ENCODE assay signal across 8 cellular contexts in the genomic region with DNA sequence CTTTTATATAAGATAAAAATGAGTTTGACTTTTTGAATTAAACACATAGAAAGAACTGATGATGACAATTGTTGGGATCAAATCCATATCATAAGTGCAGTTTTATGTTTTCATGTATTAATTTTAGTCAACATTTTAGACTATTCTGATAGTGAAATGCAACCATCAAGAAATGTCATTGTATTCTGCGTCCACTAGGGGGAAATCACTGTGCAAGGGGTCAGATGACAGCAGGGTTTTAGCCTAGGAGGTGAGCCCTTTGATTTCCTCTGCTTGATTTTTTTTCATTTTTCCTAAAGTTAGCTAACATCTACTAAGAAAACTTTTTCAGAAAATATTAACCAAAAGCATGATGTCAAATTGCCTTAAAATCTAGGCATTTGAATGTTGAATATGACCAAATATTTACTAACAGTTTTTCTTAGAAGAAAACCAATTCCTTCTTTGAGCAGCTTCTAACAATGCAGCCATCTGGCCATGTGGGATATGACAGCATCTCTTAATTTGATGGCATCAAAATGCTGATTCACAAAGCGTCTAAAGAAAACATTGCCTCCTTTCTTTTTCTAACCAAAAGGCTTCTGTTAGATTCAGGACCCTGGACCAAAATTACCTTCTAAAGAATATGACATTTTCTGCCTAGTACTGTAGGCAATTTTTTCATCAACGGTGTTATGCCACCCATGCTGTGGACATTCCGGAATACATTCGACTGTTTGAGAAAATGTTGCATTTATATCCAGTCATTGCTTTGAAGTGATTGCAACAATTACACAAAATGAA.
DNase-seq lines count a peak whose midpoint lies in the region; ATAC-seq, FAIRE-seq and TF ChIP-seq lines count a peak whose summit lies in the region.

No MANE protein-coding gene starts in this region.

- ATAC-seq in A549 (peak; percentile 80 to 92), HG02642 (IDR thresholded peaks at IDR 0.05; ENCODE audit: poor library complexity, unreplicated experiment) (peak; percentile 89)

- H2AFZ ChIP-seq in H1 (ENCODE audit: low read length) = no peak overlapping the region

- no peak overlapping the region for H3K18ac ChIP-seq in H1 (ENCODE audit: extremely low read depth, low read length)

- H3K4me3 ChIP-seq in A549 = no peak overlapping the region
- no peak overlapping the region for H3K4me3 ChIP-seq in GM12875 (ENCODE audit: low read depth, low read length)
- H3K4me3 ChIP-seq in H1 (ENCODE audit: extremely low read depth in 1 of 4, insufficient read depth in 2 of 4, low read depth in 3 of 4, low read length in 4 of 4) = no peak overlapping the region
- no peak overlapping the region for H3K4me3 ChIP-seq in small intestine (ENCODE audit: low read depth in 1 of 2, low read length in 2 of 2)

- TF ChIP-seq POLR2A in A549 (IDR thresholded peaks at IDR 0.05; ENCODE audit: low read length) (no peak), H1 (IDR thresholded peaks at IDR 0.05; ENCODE audit: control extremely low read depth in 1 of 2, low read depth in 2 of 2, low read length in 2 of 2) (no peak)

- no peaks in the 10 kb centered on the region for H3K27me3 ChIP-seq in H1 (replicated peaks in 1 of 4; ENCODE audit: control insufficient read depth in 3 of 4, extremely low read depth in 1 of 4, insufficient read depth in 3 of 4, low read length in 3 of 4)
- no peaks in the 10 kb centered on the region for H3K27me3 ChIP-seq in small intestine (ENCODE audit: control insufficient read depth in 2 of 2, insufficient read depth in 2 of 2, low read length in 2 of 2)

- no peak overlapping the region for H4K91ac ChIP-seq in H1 (replicated peaks; ENCODE audit: insufficient read length, low read length)

- TF ChIP-seq CTCF in A549 (IDR thresholded peaks at IDR 0.05) = peak; percentile 58
- TF ChIP-seq CTCF in GM12875 (IDR thresholded peaks at IDR 0.05; ENCODE audit: borderline replicate concordance, insufficient read depth, low read depth, low read length) = peak; percentile 58
- TF ChIP-seq CTCF in H1 (IDR thresholded peaks at IDR 0.05; ENCODE audit: control extremely low read depth in 1 of 3, insufficient read depth in 1 of 3, low read depth in 1 of 3, low read length in 3 of 3) = peak; percentile 7 to 68 (median 58)

- H4K5ac ChIP-seq in H1 (ENCODE audit: insufficient read length, low read depth, low read length) = no peak overlapping the region

- no peak overlapping the region for H2BK15ac ChIP-seq in H1 (ENCODE audit: low read length)

- H3K27ac ChIP-seq in A549 = no peak overlapping the region
- H3K27ac ChIP-seq in H1 (ENCODE audit: low read depth, low read length) = no peak overlapping the region
- no peak overlapping the region for H3K27ac ChIP-seq in small intestine (ENCODE audit: low read depth in 1 of 2, low read length in 1 of 2)

- no peaks in the 10 kb centered on the region for H3K23me2 ChIP-seq in H1 (ENCODE audit: low read depth, low read length)

- TF ChIP-seq RAD21 in A549 (conservative IDR thresholded peaks at IDR 0.05 in 1 of 2, IDR thresholded peaks at IDR 0.05 in 1 of 2) = peak; percentile 27 to 42; a peak in 3 of 5 replicates
- TF ChIP-seq RAD21 in H1 (IDR thresholded peaks at IDR 0.05 in 1 of 2, conservative IDR thresholded peaks at IDR 0.05 in 1 of 2; ENCODE audit: low read depth in 2 of 2, low read length in 2 of 2) = peak; percentile 50 to 54

- no peak overlapping the region for H3K4ac ChIP-seq in H1 (replicated peaks; ENCODE audit: insufficient read length, low read depth, low read length)

- H3K4me2 ChIP-seq in A549 = no peak overlapping the region
- no peak overlapping the region for H3K4me2 ChIP-seq in H1 (ENCODE audit: insufficient read depth in 1 of 2, low read depth in 2 of 2, low read length in 2 of 2)

- H2AK5ac ChIP-seq in H1 (ENCODE audit: low read depth, low read length) = no peak overlapping the region

- no peak overlapping the region for H3K14ac ChIP-seq in H1 (ENCODE audit: insufficient read length)

- no peak overlapping the region for H2BK20ac ChIP-seq in H1 (ENCODE audit: low read length)

- H3K79me1 ChIP-seq in H1 (ENCODE audit: low read depth, low read length) = no peaks in the 10 kb centered on the region

- no peaks in the 10 kb centered on the region for H4K20me1 ChIP-seq in H1 (replicated peaks in 1 of 2; ENCODE audit: control insufficient read depth in 1 of 2, insufficient read depth in 2 of 2, low read length in 2 of 2)

- whole genome bisulfite sequencing in A549 (ENCODE audit: missing lambda C conversion rate) = 58% methylated on average over 5 of the region's 5 CpGs
- 74% methylated on average over 5 of the region's 5 CpGs; no CpG with 5 or more reads in 1 of the 2 experiments for WGBS in H1 (ENCODE audit: extremely low coverage in 1 of 2, insufficient coverage in 1 of 2, insufficient read length in 1 of 2, insufficient replicate concordance in 2 of 2, low coverage in 1 of 2, low lambda C conversion rate in 2 of 2, missing lambda C conversion rate in 1 of 2), 2 experiments
- 68 to 72% (median 69%) methylated on average over 5 of the region's 5 CpGs for WGBS in small intestine, 3 donors

- H3K4me1 ChIP-seq in A549 = no peaks in the 10 kb centered on the region
- H3K4me1 ChIP-seq in H1 (replicated peaks in 1 of 4; ENCODE audit: control insufficient read depth in 3 of 4, insufficient read depth in 4 of 4, low read length in 3 of 4) = no peaks in the 10 kb centered on the region
- H3K4me1 ChIP-seq in small intestine (ENCODE audit: control insufficient read depth in 2 of 2, insufficient read depth in 1 of 2, low read depth in 1 of 2, low read length in 1 of 2) = no peaks in the 10 kb centered on the region

- no peak overlapping the region for H2BK5ac ChIP-seq in H1 (ENCODE audit: low read depth, low read length)

- H3K36me3 ChIP-seq in H1 (ENCODE audit: control insufficient read depth in 2 of 4, insufficient read depth in 4 of 4, low read length in 3 of 4) (no peaks in the 10 kb centered on the region), small intestine (ENCODE audit: control insufficient read depth in 2 of 2, insufficient read depth in 2 of 2, low read length in 2 of 2) (no peaks in the 10 kb centered on the region)

- intact Hi-C loops in posterior cingulate gyrus (cut with DNase I) = no loop called here

- no peak overlapping the region for H2BK12ac ChIP-seq in H1 (ENCODE audit: low read depth, low read length)

- no peak overlapping the region for H2BK120ac ChIP-seq in H1 (replicated peaks; ENCODE audit: low read depth, low read length)

- H3K9me3 ChIP-seq in A549 (no peaks in the 10 kb centered on the region), H1 (ENCODE audit: insufficient read depth in 2 of 2, low read depth in 1 of 2, low read length in 1 of 2) (no peaks in the 10 kb centered on the region), small intestine (ENCODE audit: control insufficient read depth, low read depth) (no peaks in the 10 kb centered on the region)

- FAIRE-seq in A549 (lab: Jason Lieb, UNC) (no peak), H1 (lab: Jason Lieb, UNC) (peak; percentile 81), small intestine (lab: Jason Lieb, UNC) (no peak)

- H4K8ac ChIP-seq in H1 (ENCODE audit: extremely low read depth, insufficient read depth, low read length) = no peak overlapping the region

- peak; percentile 30 to 51 for DNase-seq in A549 (ENCODE audit: low read depth in 1 of 2, low spot score in 1 of 2)
- peak; percentile 6 for DNase-seq in NCI-H2196 treated with DMSO at 0.1 percent for 48 hours (lab: John Stamatoyannopoulos, UW; ENCODE audit: unreplicated experiment)
- DNase-seq in H1 (ENCODE audit: low read depth in 1 of 2, low spot score in 2 of 2) = no peak
- peak; percentile 38 for DNase-seq in small intestine
- DNase-seq in posterior cingulate gyrus = no peak
- no peak for DNase-seq in activated CD4-positive, CD25-positive, alpha-beta regulatory T cell (lab: John Stamatoyannopoulos, UW)

- CTCF ChIA-PET in A549 (lab: Yijun Ruan, JAX) = interaction anchor here (0.6 to 2.1 kb wide), 8 partner anchors 8 to 291 kb away, joined by 3 to 6 read pairs (median 4); no protein-coding TSS in a partner anchor
- CTCF ChIA-PET in H1 (lab: Charles Lee; ENCODE audit: partially characterized antibody) = interaction anchor here (0.6 to 4.4 kb wide), 31 partner anchors 9 to 614 kb away, joined by 3 to 24 read pairs (median 4); no protein-coding TSS in a partner anchor

- no peak for TF ChIP-seq EP300 in A549 (IDR thresholded peaks at IDR 0.05)
- TF ChIP-seq EP300 in H1 (IDR thresholded peaks at IDR 0.05; ENCODE audit: borderline replicate concordance in 1 of 2, low read depth in 2 of 2, low read length in 2 of 2) = no peak

- H3K56ac ChIP-seq in H1 (replicated peaks; ENCODE audit: insufficient read length, low read depth, low read length) = no peak overlapping the region

- POLR2A ChIA-PET in A549 (lab: Yijun Ruan, JAX) = no interaction called here
- POLR2A ChIA-PET in H1 (lab: Charles Lee; ENCODE audit: partially characterized antibody) = interaction anchor here (0.6 kb wide), 1 partner anchor 15 kb away, joined by 3 read pairs; no protein-coding TSS in a partner anchor

- H3K79me2 ChIP-seq in H1 (ENCODE audit: control insufficient read depth in 1 of 2, insufficient read depth in 2 of 2, low read length in 2 of 2) = no peaks in the 10 kb centered on the region

- H3K23ac ChIP-seq in H1 (ENCODE audit: insufficient read length) = no peak overlapping the region

- no peak overlapping the region for H3K9ac ChIP-seq in H1 (replicated peaks in 1 of 4; ENCODE audit: extremely low read depth in 1 of 4, low read depth in 3 of 4, low read length in 3 of 4)

TF ChIP-seq in A549, 52 proteins besides CTCF, POLR2A, EP300 and RAD21 (continues in another document):
- no peak for TF ChIP-seq TP53 (CRISPR knock-in tag; IDR thresholded peaks at IDR 0.05)

TF ChIP-seq in H1, 55 proteins besides CTCF, POLR2A, EP300 and RAD21:
- TF ChIP-seq POU5F1 (IDR thresholded peaks at IDR 0.05; ENCODE audit: low read depth, low read length) (no peak), SP2 (IDR thresholded peaks at IDR 0.05; ENCODE audit: low read length) (no peak), NRF1 (IDR thresholded peaks at IDR 0.05; ENCODE audit: low read depth, low read length) (no peak), TEAD4 (IDR thresholded peaks at IDR 0.05; ENCODE audit: low read depth, low read length) (no peak), SP4 (IDR thresholded peaks at IDR 0.05; ENCODE audit: low read length) (no peak), POLR2AphosphoS5 (IDR thresholded peaks at IDR 0.05; ENCODE audit: low read depth, low read length) (no peak)
- TF ChIP-seq, protein P1, sequence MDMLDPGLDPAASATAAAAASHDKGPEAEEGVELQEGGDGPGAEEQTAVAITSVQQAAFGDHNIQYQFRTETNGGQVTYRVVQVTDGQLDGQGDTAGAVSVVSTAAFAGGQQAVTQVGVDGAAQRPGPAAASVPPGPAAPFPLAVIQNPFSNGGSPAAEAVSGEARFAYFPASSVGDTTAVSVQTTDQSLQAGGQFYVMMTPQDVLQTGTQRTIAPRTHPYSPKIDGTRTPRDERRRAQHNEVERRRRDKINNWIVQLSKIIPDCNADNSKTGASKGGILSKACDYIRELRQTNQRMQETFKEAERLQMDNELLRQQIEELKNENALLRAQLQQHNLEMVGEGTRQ (IDR thresholded peaks at IDR 0.05; ENCODE audit: low read length) = no peak

Comparison
In these comparisons a context has a peak if more than half of its experiments do, and no peak if none do; other contexts are left out.
1. DNase-seq: peak in A549 (2 of 2), NCI-H2196 treated with DMSO at 0.1 percent for 48 hours (single experiment) and small intestine (single experiment); none in H1 (0 of 2), posterior cingulate gyrus (0 of 10) and activated CD4-positive, CD25-positive, alpha-beta regulatory T cell (0 of 4).
2. Peak in every context shown above with its lines, with median percentiles within 50 percentile points of each other: CTCF ChIP-seq.